In genomic region chr2:57880967-57881366, GRCh38 we compare ENCODE assay signal across 19 cellular contexts.
DNase-seq lines count a peak whose midpoint lies in the region; ATAC-seq and TF ChIP-seq lines count a peak whose summit lies in the region.
"Had no signal": no experiment of that assay in that cellular context is flagged by ENCODE, and none has a peak within 500 bp of the region (broad histone marks: within the 10 kb centered on the region; RNA-seq: fewer than 3 reads in every experiment).

No MANE protein-coding gene starts in this region.

- H3K79me2 ChIP-seq in PC-3 (ENCODE audit: low read length): no peaks in the 10 kb centered on the region

- POLR2A ChIA-PET in PC-3 (lab: Charles Lee; ENCODE audit: unreplicated experiment): no interaction called here

- ATAC-seq in PC-3 (no peak), sciatic nerve (peak; percentile 25), GM19452 (IDR thresholded peaks at IDR 0.05; ENCODE audit: unreplicated experiment) (no peak)
- ATAC-seq: activated CD4-positive, alpha-beta T cell treated with anti-CD3 and anti-CD28 coated beads for 36 hours; activated CD8-positive, alpha-beta memory T cell treated with anti-CD3 and anti-CD28 coated beads, Interleukin-2, amount 10 ng/mL, durations not matched to agents 7 days and 5 days; activated naive CD8-positive, alpha-beta T cell treated with anti-CD3 and anti-CD28 coated beads, Interleukin-2, amount 50 U/mL, for 24 hours; gastrocnemius medialis; left cardiac atrium had no signal

- CTCF ChIA-PET in PC-3 (lab: Charles Lee): no interaction called here

- intact Hi-C loops in PC-3 (cut with micrococcal nuclease) (no loop called here), sciatic nerve (cut with DNase I) (no loop called here), esophagus muscularis mucosa (cut with DNase I) (no loop called here)

- DNase-seq in DMS79 treated with DMSO at 0.1 percent for 48 hours (lab: John Stamatoyannopoulos, UW) (peak; percentile 87), NCI-H1436 treated with DMSO at 0.1 percent for 48 hours (lab: John Stamatoyannopoulos, UW) (peak; percentile 54), PC-3 (peak; percentile 23), sciatic nerve (ENCODE audit: low spot score) (no peak), esophagus muscularis mucosa (ENCODE audit: extremely low spot score) (no peak), NCI-H2171 treated with DMSO at 0.1 percent for 48 hours (lab: John Stamatoyannopoulos, UW) (no peak)
- DNase-seq: activated CD4-positive, alpha-beta T cell treated with anti-CD3 and anti-CD28 coated beads for 36 hours; activated CD8-positive, alpha-beta memory T cell treated with anti-CD3 and anti-CD28 coated beads, Interleukin-2, amount 10 ng/mL, durations not matched to agents 7 days and 5 days; activated naive CD8-positive, alpha-beta T cell treated with anti-CD3 and anti-CD28 coated beads, Interleukin-2, amount 50 U/mL, for 24 hours; DMS153; gastrocnemius medialis; GOT3; left cardiac atrium; stimulated activated CD4-positive, alpha-beta T cell treated with anti-CD3 and anti-CD28 coated beads, Interleukin-2, amount 100 ng/mL, for 48 hours had no signal

- peak overlapping the region; percentile 79 for H3K4me2 ChIP-seq in PC-3 (ENCODE audit: low read length)

- BruUV-seq in PC-3 (replicated peaks; lab: Mats Ljungman, UMichigan): no TSS peak

- H3K27ac ChIP-seq in PC-3 (ENCODE audit: low read length) (peak overlapping the region; percentile 97), esophagus muscularis mucosa (replicated peaks in 1 of 4) (no peak overlapping the region)
- H3K27ac ChIP-seq: gastrocnemius medialis, HL-60, prostate gland, skin epidermis, suprapubic skin had no signal

- H2AFZ ChIP-seq in PC-3 (ENCODE audit: low read length): no peak overlapping the region

- peaks cover 12% of the 10 kb centered on the region for H3F3A ChIP-seq in PC-3 (ENCODE audit: low read length, unreplicated experiment)

- H3K36me3 ChIP-seq in PC-3 (ENCODE audit: low read depth, low read length): 0 out of 2 replicates have a peak, but pooled peaks cover 4% of the 10 kb centered on the region
- no peaks in the 10 kb centered on the region for H3K36me3 ChIP-seq in esophagus muscularis mucosa
- H3K36me3 ChIP-seq: gastrocnemius medialis, prostate gland, suprapubic skin had no signal

- no peaks in the 10 kb centered on the region for H3K9me2 ChIP-seq in PC-3 (replicated peaks; ENCODE audit: low read length)

- H3K4me1 ChIP-seq in PC-3 (ENCODE audit: insufficient read depth, low read length) (peaks cover 90% of the 10 kb centered on the region), esophagus muscularis mucosa (no peaks in the 10 kb centered on the region)
- H3K4me1 ChIP-seq: prostate gland, suprapubic skin had no signal

- no peaks in the 10 kb centered on the region for H3K9me3 ChIP-seq in PC-3 (ENCODE audit: low read length)
- no peaks in the 10 kb centered on the region for H3K9me3 ChIP-seq in esophagus muscularis mucosa
- H3K9me3 ChIP-seq: gastrocnemius medialis, prostate gland, suprapubic skin had no signal

- no peak for TF ChIP-seq EP300 in esophagus muscularis mucosa (IDR thresholded peaks at IDR 0.05)

- H3K4me3 ChIP-seq in PC-3 (ENCODE audit: low read length) (peak overlapping the region; percentile 30; the same call in 1 of the 2 replicates), esophagus muscularis mucosa (no peak overlapping the region)
- H3K4me3 ChIP-seq: gastrocnemius medialis, prostate gland, skin epidermis, suprapubic skin had no signal

- no peak for TF ChIP-seq POLR2A in esophagus muscularis mucosa (IDR thresholded peaks at IDR 0.05; ENCODE audit: low read depth)

- H4K20me1 ChIP-seq in PC-3 (ENCODE audit: low read length): no peaks in the 10 kb centered on the region

- TF ChIP-seq CTCF in PC-3 (conservative IDR thresholded peaks at IDR 0.05; ENCODE audit: low read depth, low read length): no peak
- TF ChIP-seq CTCF in esophagus muscularis mucosa (IDR thresholded peaks at IDR 0.05): no peak

- peak overlapping the region; percentile 78 for H3K9ac ChIP-seq in PC-3 (ENCODE audit: low read length)

- whole genome bisulfite sequencing in esophagus muscularis mucosa: 93% methylated on average over 5 of the region's 5 CpGs

- no peaks in the 10 kb centered on the region for H3K27me3 ChIP-seq in PC-3 (ENCODE audit: low read length)
- no peaks in the 10 kb centered on the region for H3K27me3 ChIP-seq in esophagus muscularis mucosa
- H3K27me3 ChIP-seq: gastrocnemius medialis, suprapubic skin had no signal

Comparison
In these comparisons a context has a peak if more than half of its experiments do, and no peak if none do; other contexts are left out.
1. DNase-seq: peak in DMS79 treated with DMSO at 0.1 percent for 48 hours (single experiment), NCI-H1436 treated with DMSO at 0.1 percent for 48 hours (single experiment) and PC-3 (single experiment); none in sciatic nerve (single experiment), esophagus muscularis mucosa (single experiment) and NCI-H2171 treated with DMSO at 0.1 percent for 48 hours (single experiment).